8 cellular contexts compared by ENCODE assay signal in the genomic region with DNA sequence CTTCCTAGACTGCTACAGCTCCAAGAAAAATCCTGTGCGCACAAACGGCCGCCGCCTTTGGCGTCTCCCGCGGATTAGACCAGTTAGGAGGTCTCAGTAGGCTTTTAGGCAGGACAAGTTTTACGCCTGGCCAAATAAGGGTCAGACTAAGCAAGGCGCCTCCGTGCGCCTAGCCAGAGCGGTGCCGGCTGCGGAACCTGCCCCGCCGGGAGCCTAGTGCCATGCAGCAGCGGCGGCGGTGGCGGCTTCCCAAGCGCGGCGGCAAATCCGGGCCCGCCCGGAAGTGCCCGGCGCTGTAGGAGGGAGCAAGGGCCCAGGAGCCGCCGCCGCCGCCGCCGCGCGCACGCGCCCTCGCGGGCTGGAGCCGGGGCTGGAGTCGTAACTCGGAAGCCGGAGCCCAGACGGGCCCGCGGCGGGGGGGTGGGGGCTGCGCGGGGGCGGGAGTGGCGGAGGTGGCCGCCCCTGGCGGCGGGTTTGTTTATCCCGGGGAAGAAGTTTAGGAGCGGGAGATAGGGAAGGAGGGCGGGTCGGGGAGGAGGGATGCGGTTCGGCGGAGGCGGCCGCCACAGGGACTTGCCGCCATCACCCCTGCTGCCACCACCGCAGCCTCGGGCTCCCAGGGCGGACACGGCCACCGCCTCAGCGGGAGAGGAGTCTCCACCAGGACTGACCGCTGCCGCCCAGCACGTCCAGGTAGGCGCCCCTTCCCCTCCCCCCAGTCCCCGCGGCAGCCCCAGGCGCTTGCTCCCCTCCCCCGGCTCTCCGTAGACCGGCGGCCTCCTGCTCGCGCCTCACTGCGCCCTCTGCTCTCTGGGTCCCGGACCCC. TPM values are rescaled to one million over a fixed set of nuclear protein-coding genes. Genes with fewer than 3 reads are reported as not detected.
DNase-seq lines count a peak whose midpoint lies in the region; ATAC-seq, FAIRE-seq and TF ChIP-seq lines count a peak whose summit lies in the region.

A gene (plus strand): TSS at position 344 of the 826 bp plus-strand sequence. CDS start 48,447 bp downstream, outside the sequence.

- CTCF ChIA-PET in H1 (lab: Charles Lee; ENCODE audit: partially characterized antibody) = interaction anchor here (0.5 to 1.3 kb wide), 7 partner anchors 14 to 476 kb away, joined by 3 to 8 read pairs (median 3); no protein-coding TSS in a partner anchor

- H3K14ac ChIP-seq in H1 (ENCODE audit: insufficient read length) = no peak within 1 kb of the TSS

- H3K27ac ChIP-seq in H1 (ENCODE audit: low read depth, low read length) = peak within 1 kb of the TSS; percentile 77

- WGBS in H1 (ENCODE audit: extremely low coverage in 1 of 2, insufficient coverage in 1 of 2, insufficient read length in 1 of 2, insufficient replicate concordance in 2 of 2, low coverage in 1 of 2, low lambda C conversion rate in 2 of 2, missing lambda C conversion rate in 1 of 2), 2 experiments = 1% methylated on average over 36 of the region's 86 CpGs; no CpG with 5 or more reads in 1 of the 2 experiments

- peak within 1 kb of the TSS; percentile 88 for H3K4ac ChIP-seq in H1 (replicated peaks; ENCODE audit: insufficient read length, low read depth, low read length)

- TF ChIP-seq POLR2A in H1 (IDR thresholded peaks at IDR 0.05; ENCODE audit: control extremely low read depth in 1 of 2, low read depth in 2 of 2, low read length in 2 of 2) = peak; percentile 57 to 77

- peak within 1 kb of the TSS; percentile 75 to 85 (median 83) for H3K9ac ChIP-seq in H1 (replicated peaks in 1 of 4; ENCODE audit: extremely low read depth in 1 of 4, low read depth in 3 of 4, low read length in 3 of 4)

- peak within 1 kb of the TSS; percentile 76; the same call in 1 of the 2 replicates for H2AK5ac ChIP-seq in H1 (ENCODE audit: low read depth, low read length)

- no peak for TF ChIP-seq CTCF in H1 (IDR thresholded peaks at IDR 0.05; ENCODE audit: control extremely low read depth in 1 of 3, insufficient read depth in 1 of 3, low read depth in 1 of 3, low read length in 3 of 3)

- H2BK12ac ChIP-seq in H1 (ENCODE audit: low read depth, low read length) = 0 out of 2 replicates have a peak within 1 kb of the TSS, but pooled peaks have one; percentile 27

- POLR2A ChIA-PET in H1 (lab: Charles Lee; ENCODE audit: partially characterized antibody) = interaction anchor here (0.6 to 1.8 kb wide), 13 partner anchors 10 to 650 kb away, joined by 3 to 8 read pairs (median 3); no protein-coding TSS in a partner anchor

- H2BK20ac ChIP-seq in H1 (ENCODE audit: low read length) = no peak within 1 kb of the TSS

- H4K5ac ChIP-seq in H1 (ENCODE audit: insufficient read length, low read depth, low read length) = peak within 1 kb of the TSS; percentile 85

- peak within 1 kb of the TSS; percentile 79 to 97 for H3K4me2 ChIP-seq in H1 (ENCODE audit: insufficient read depth in 1 of 2, low read depth in 2 of 2, low read length in 2 of 2)

- H2BK120ac ChIP-seq in H1 (replicated peaks; ENCODE audit: low read depth, low read length) = no peak within 1 kb of the TSS

- H3K36me3 ChIP-seq in H1 (ENCODE audit: control insufficient read depth in 2 of 4, insufficient read depth in 4 of 4, low read length in 3 of 4) = no peaks in the 10 kb centered on the region

- peaks cover 4% of the 10 kb centered on the region in 2 experiments for H4K20me1 ChIP-seq in H1 (replicated peaks in 1 of 2; ENCODE audit: control insufficient read depth in 1 of 2, insufficient read depth in 2 of 2, low read length in 2 of 2)

- peak within 1 kb of the TSS; percentile 94 for H4K91ac ChIP-seq in H1 (replicated peaks; ENCODE audit: insufficient read length, low read length)

- peak within 1 kb of the TSS; percentile 99 for H2AFZ ChIP-seq in H1 (ENCODE audit: low read length)

- peak; percentile 82 for DNase-seq in COLO829 (ENCODE audit: low spot score)
- peak; percentile 59 for DNase-seq in HS-27A (ENCODE audit: low read depth)
- peak; percentile 89 for DNase-seq in NOMO-1 treated with dmso at 0.1 percent for 144 hours (lab: John Stamatoyannopoulos, UW; ENCODE audit: unreplicated experiment)
- DNase-seq in activated CD8-positive, alpha-beta memory T cell treated with anti-CD3 and anti-CD28 coated beads for 48 hours (ENCODE audit: low read depth in 2 of 3, low spot score in 2 of 3) = peak; percentile 65 to 79 (median 66)
- peak; percentile 29 to 89 for DNase-seq in H1 (ENCODE audit: low read depth in 1 of 2, low spot score in 2 of 2)
- DNase-seq in mesenteric fat pad (ENCODE audit: low spot score) = peak; percentile 97
- peak; percentile 80 for DNase-seq in stimulated activated CD8-positive, alpha-beta memory T cell treated with anti-CD3 and anti-CD28 coated beads, Interleukin-15, amount 100 ng/mL, for 24 hours (ENCODE audit: low read depth)

- H2BK5ac ChIP-seq in H1 (ENCODE audit: low read depth, low read length) = peak within 1 kb of the TSS; percentile 89

- H3K27me3 ChIP-seq in H1 (replicated peaks in 1 of 4; ENCODE audit: control insufficient read depth in 3 of 4, extremely low read depth in 1 of 4, insufficient read depth in 3 of 4, low read length in 3 of 4) = no peaks in the 10 kb centered on the region; a peak in 1 of 7 replicates

- no peaks in the 10 kb centered on the region for H3K9me3 ChIP-seq in H1 (ENCODE audit: insufficient read depth in 2 of 2, low read depth in 1 of 2, low read length in 1 of 2)

- peak within 1 kb of the TSS; percentile 93; the same call in 1 of the 2 replicates for H4K8ac ChIP-seq in H1 (ENCODE audit: extremely low read depth, insufficient read depth, low read length)

- H3K18ac ChIP-seq in H1 (ENCODE audit: extremely low read depth, low read length) = peak within 1 kb of the TSS; percentile 87

- TF ChIP-seq RAD21 in H1 (IDR thresholded peaks at IDR 0.05 in 1 of 2, conservative IDR thresholded peaks at IDR 0.05 in 1 of 2; ENCODE audit: low read depth in 2 of 2, low read length in 2 of 2) = peak; percentile 5 to 8; a peak in 1 of 4 replicates

- H3K56ac ChIP-seq in H1 (replicated peaks; ENCODE audit: insufficient read length, low read depth, low read length) = peak within 1 kb of the TSS; percentile 43

- H3K23me2 ChIP-seq in H1 (ENCODE audit: low read depth, low read length) = peaks cover 7% of the 10 kb centered on the region

- peak within 1 kb of the TSS; percentile 81; the same call in 1 of the 2 replicates for H2BK15ac ChIP-seq in H1 (ENCODE audit: low read length)

- peak within 1 kb of the TSS; percentile 77 to 89 (median 86) for H3K4me3 ChIP-seq in H1 (ENCODE audit: extremely low read depth in 1 of 4, insufficient read depth in 2 of 4, low read depth in 3 of 4, low read length in 4 of 4)

- peak in 1 of 2 experiments; percentile 70; a peak in 1 of 3 replicates for TF ChIP-seq EP300 in H1 (IDR thresholded peaks at IDR 0.05; ENCODE audit: borderline replicate concordance in 1 of 2, low read depth in 2 of 2, low read length in 2 of 2)

- H3K79me1 ChIP-seq in H1 (ENCODE audit: low read depth, low read length) = no peaks in the 10 kb centered on the region; the same call in 1 of the 2 replicates

- no peak for FAIRE-seq in H1 (lab: Jason Lieb, UNC)

- peaks cover 0 to 11% (median 2%) of the 10 kb centered on the region in 4 experiments; a peak in 5 of 7 replicates for H3K4me1 ChIP-seq in H1 (replicated peaks in 1 of 4; ENCODE audit: control insufficient read depth in 3 of 4, insufficient read depth in 4 of 4, low read length in 3 of 4)

- peaks cover 3 to 41% of the 10 kb centered on the region in 2 experiments; a peak in 3 of 4 replicates for H3K79me2 ChIP-seq in H1 (ENCODE audit: control insufficient read depth in 1 of 2, insufficient read depth in 2 of 2, low read length in 2 of 2)

- no peak within 1 kb of the TSS for H3K23ac ChIP-seq in H1 (ENCODE audit: insufficient read length)

- ATAC-seq in GM19467 (IDR thresholded peaks at IDR 0.05; ENCODE audit: unreplicated experiment) = peak; percentile 82

TF ChIP-seq in H1, 55 proteins besides CTCF, POLR2A, EP300 and RAD21 (continues in another document):
- TF ChIP-seq GABPA (IDR thresholded peaks at IDR 0.05; ENCODE audit: borderline replicate concordance, insufficient read depth, low read length) (peak; percentile 49; the same call in 1 of the 2 replicates), GTF2F1 (IDR thresholded peaks at IDR 0.05; ENCODE audit: borderline replicate concordance, low read depth, low read length) (no peak), MAFK (IDR thresholded peaks at IDR 0.05; ENCODE audit: low read depth, low read length) (no peak), TBP (IDR thresholded peaks at IDR 0.05; ENCODE audit: low read depth, low read length) (peak; percentile 68), YY1 (IDR thresholded peaks at IDR 0.05; ENCODE audit: low read depth, low read length) (peak; percentile 68; the same call in 1 of the 2 replicates), JUND (IDR thresholded peaks at IDR 0.05; ENCODE audit: low read length) (no peak), RBBP5 (IDR thresholded peaks at IDR 0.05; ENCODE audit: borderline replicate concordance, low read depth, low read length) (peak; percentile 79; the same call in 1 of the 2 replicates), POLR2AphosphoS5 (IDR thresholded peaks at IDR 0.05; ENCODE audit: low read depth, low read length) (peak; percentile 49), EZH2 (IDR thresholded peaks at IDR 0.05; ENCODE audit: low read depth, low read length, severe bottlenecking) (no peak), PHF8 (conservative IDR thresholded peaks at IDR 0.05; ENCODE audit: low read depth, low read length) (peak; percentile 78), BRCA1 (IDR thresholded peaks at IDR 0.05; ENCODE audit: low read depth, low read length) (no peak), NRF1 (IDR thresholded peaks at IDR 0.05; ENCODE audit: low read depth, low read length) (peak; percentile 28; the same call in 1 of the 2 replicates), ASH2L (IDR thresholded peaks at IDR 0.05; ENCODE audit: low read length) (peak; percentile 89)
- TF ChIP-seq, protein P1, sequence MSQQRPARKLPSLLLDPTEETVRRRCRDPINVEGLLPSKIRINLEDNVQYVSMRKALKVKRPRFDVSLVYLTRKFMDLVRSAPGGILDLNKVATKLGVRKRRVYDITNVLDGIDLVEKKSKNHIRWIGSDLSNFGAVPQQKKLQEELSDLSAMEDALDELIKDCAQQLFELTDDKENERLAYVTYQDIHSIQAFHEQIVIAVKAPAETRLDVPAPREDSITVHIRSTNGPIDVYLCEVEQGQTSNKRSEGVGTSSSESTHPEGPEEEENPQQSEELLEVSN (IDR thresholded peaks at IDR 0.05) = peak; percentile 81

RNA-seq across cellular contexts. Expression of the gene that starts here (rescaled TPM):
- 13.0 and 14.5 TPM in 2 replicates for total RNA-seq in H1 (2021; fragmentation: NEBNext Ultra II Directional; extraction: Animal tissue kit (Norgen Biotek cat#: 25700))
- polyA plus RNA-seq in H1 (2011; rRNA removed) = 1.9 and 2.2 TPM in 2 replicates
- 2.8 TPM for polyA plus RNA-seq in H1 (2011; cell fraction: cytosol; rRNA removed)
- polyA plus RNA-seq in H1 (2011; cell fraction: nucleus; rRNA removed) = 7.3 TPM
- 4.1 to 9.1 TPM (median 5.4 TPM) in 4 replicates for polyA plus RNA-seq in H1 (2012, experiment 1 of 2)
- polyA plus RNA-seq in H1 (2012, experiment 2 of 2) = 0.22 TPM
- polyA plus RNA-seq in H1 (2013, experiment 1 of 2) = 5.6 TPM
- polyA plus RNA-seq in H1 (2013, experiment 2 of 2) = 5.1 TPM
- 7.1 and 11.8 TPM in 2 replicates for polyA minus RNA-seq in H1 (2011; rRNA and poly(A)+ RNA removed)
- polyA minus RNA-seq in H1 (2011; cell fraction: cytosol; rRNA and poly(A)+ RNA removed) = 4.8 TPM
- 27.9 TPM for polyA minus RNA-seq in H1 (2011; cell fraction: nucleus; rRNA and poly(A)+ RNA removed)
- 19.9 TPM for total RNA-seq in mesenteric fat pad

Comparison
In these comparisons a context has a peak if more than half of its experiments do, and no peak if none do; other contexts are left out.
1. Peak in every context shown above with its lines: DNase-seq, ATAC-seq, H3K4me3 ChIP-seq and H3K27ac ChIP-seq.